In the genomic region with DNA sequence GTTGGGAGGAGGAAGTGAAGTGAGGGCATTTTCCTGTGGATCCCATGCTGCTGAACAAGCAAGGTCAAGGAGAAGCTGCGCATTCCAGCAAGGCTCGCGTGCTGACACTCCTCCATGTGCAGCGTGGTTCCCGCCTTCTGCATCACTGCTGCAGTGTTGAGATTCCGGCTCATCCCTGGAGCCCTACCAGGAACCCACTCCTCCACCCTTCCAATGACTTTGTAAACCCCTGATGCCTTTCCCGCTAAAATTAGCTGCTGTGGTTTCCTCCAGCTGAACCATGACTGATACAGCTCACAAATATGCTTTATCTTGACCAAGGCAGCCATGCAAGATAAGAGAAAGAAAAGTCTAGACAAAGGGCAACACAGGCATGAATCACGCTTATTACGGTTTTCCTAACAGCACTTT, we compare ENCODE assay signal across 1 cellular context.
TF ChIP-seq lines count a peak whose summit lies in the region.

No MANE protein-coding gene starts in this region.

TF ChIP-seq in endothelial cell of umbilical vein, 7 proteins besides CTCF, POLR2A, EP300 and RAD21:
- TF ChIP-seq EZH2 (IDR thresholded peaks at IDR 0.05; ENCODE audit: borderline replicate concordance, low read depth, low read length, severe bottlenecking) = no peak
- peak; percentile 18 for TF ChIP-seq MYC (IDR thresholded peaks at IDR 0.05; ENCODE audit: low read depth, low read length)
- TF ChIP-seq, protein P1, sequence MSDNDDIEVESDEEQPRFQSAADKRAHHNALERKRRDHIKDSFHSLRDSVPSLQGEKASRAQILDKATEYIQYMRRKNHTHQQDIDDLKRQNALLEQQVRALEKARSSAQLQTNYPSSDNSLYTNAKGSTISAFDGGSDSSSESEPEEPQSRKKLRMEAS (IDR thresholded peaks at IDR 0.05; ENCODE audit: insufficient read depth, insufficient read length) = peak; percentile 61
- peak; percentile 99 for TF ChIP-seq GATA2 (IDR thresholded peaks at IDR 0.05; ENCODE audit: insufficient read depth, insufficient read length, low read depth, low read length)
- TF ChIP-seq POLR2AphosphoS5 (IDR thresholded peaks at IDR 0.05; ENCODE audit: insufficient read depth, low read depth, low read length) = peak; percentile 98
- peak; percentile 91 for TF ChIP-seq JUN (IDR thresholded peaks at IDR 0.05; ENCODE audit: borderline replicate concordance, insufficient read depth, insufficient read length, low read depth)
- TF ChIP-seq FOS (IDR thresholded peaks at IDR 0.05; ENCODE audit: borderline replicate concordance, insufficient read depth, low read length) = peak; percentile 97
